In genomic region chr11:74043450-74043849, GRCh38 we compare ENCODE assay signal across 29 cellular contexts. TPM values are rescaled to one million over a fixed set of nuclear protein-coding genes. Genes with fewer than 3 reads are reported as not detected.
"Had no signal": no experiment of that assay in that cellular context is flagged by ENCODE, and none has a peak within 500 bp of the region (broad histone marks: within the 10 kb centered on the region; RNA-seq: fewer than 3 reads in every experiment).

No MANE protein-coding gene starts in this region.

- H3K4me3 ChIP-seq: hepatocyte, left ventricle myocardium inferior, lung, mucosa of descending colon, pancreas, prostate gland, skin epidermis, stomach, suprapubic skin, thoracic aorta, tibial artery, uterus had no signal

- H3K4me3 Mint-ChIP-seq: naive thymus-derived CD4-positive, alpha-beta T cell; natural killer cell treated with Interleukin-12 subunit alpha and Interleukin-12 subunit beta and Interleukin-15 and Interleukin-18, amount 100 ng/mL, for 72 hours; stimulated activated naive B cell treated with anti-CD40 and anti-IgM and Interleukin-4, amounts not matched to agents 10 μg/mL and 1 μg/mL and 100 μg/mL, for 72 hours had no signal

- H3K9me3 Mint-ChIP-seq: naive thymus-derived CD4-positive, alpha-beta T cell; natural killer cell treated with Interleukin-12 subunit alpha and Interleukin-12 subunit beta and Interleukin-15 and Interleukin-18, amount 100 ng/mL, for 72 hours; stimulated activated naive B cell treated with anti-CD40 and anti-IgM and Interleukin-4, amounts not matched to agents 10 μg/mL and 1 μg/mL and 100 μg/mL, for 72 hours had no signal

- H3K27me3 ChIP-seq: hepatocyte, pancreas, stomach, suprapubic skin, tibial artery, uterus had no signal

- H3K4me1 ChIP-seq: left ventricle myocardium inferior, pancreas, prostate gland, stomach, suprapubic skin, tibial artery, uterus had no signal

- DNase-seq: islet precursor cell; left ventricle myocardium inferior; mesendoderm; midbrain; mucosa of descending colon; naive thymus-derived CD4-positive, alpha-beta T cell; nucleus accumbens; pancreas; posterior cingulate gyrus; retina; right cardiac atrium; stimulated activated CD4-positive, alpha-beta T cell treated with anti-CD3 and anti-CD28 coated beads, Interleukin-12 subunit alpha, Interleukin-12 subunit beta, amount 100 ng/mL, for 4 hours; stimulated activated CD4-positive, alpha-beta T cell treated with anti-CD3 and anti-CD28 coated beads, Interleukin-15, amount 100 ng/mL, for 24 hours; stimulated activated CD4-positive, alpha-beta T cell treated with anti-CD3 and anti-CD28 coated beads, Interleukin-2, amount 100 ng/mL, for 24 hours; stimulated activated CD4-positive, alpha-beta T cell treated with anti-CD3 and anti-CD28 coated beads, Interleukin-4, amount 100 ng/mL, for 1 hour; stimulated activated naive B cell treated with anti-CD40 and anti-IgM and Interleukin-4, amounts not matched to agents 10 μg/mL and 1 μg/mL and 100 μg/mL, for 72 hours; stimulated activated naive CD8-positive, alpha-beta T cell treated with anti-CD3 and anti-CD28 coated beads, Interleukin-15, Interleukin-2, amounts not matched to agents 100 U/mL and 50 U/mL, for 24 hours; stomach; tibial artery; trophoblast cell; uterus had no signal

- H3K27me3 Mint-ChIP-seq: naive thymus-derived CD4-positive, alpha-beta T cell; natural killer cell treated with Interleukin-12 subunit alpha and Interleukin-12 subunit beta and Interleukin-15 and Interleukin-18, amount 100 ng/mL, for 72 hours; stimulated activated naive B cell treated with anti-CD40 and anti-IgM and Interleukin-4, amounts not matched to agents 10 μg/mL and 1 μg/mL and 100 μg/mL, for 72 hours had no signal

- H3K27ac Mint-ChIP-seq: natural killer cell treated with Interleukin-12 subunit alpha and Interleukin-12 subunit beta and Interleukin-15 and Interleukin-18, amount 100 ng/mL, for 72 hours; stimulated activated naive B cell treated with anti-CD40 and anti-IgM and Interleukin-4, amounts not matched to agents 10 μg/mL and 1 μg/mL and 100 μg/mL, for 72 hours had no signal

- H3K27ac ChIP-seq: hepatocyte, left ventricle myocardium inferior, pancreas, prostate gland, skin epidermis, stomach, suprapubic skin, thoracic aorta, tibial artery, uterus had no signal

- H3K36me3 ChIP-seq: uterus had no signal

- H3K9me3 ChIP-seq: left ventricle myocardium inferior, mucosa of descending colon, pancreas, prostate gland, stomach, suprapubic skin, thoracic aorta, tibial artery, uterus had no signal

- H3K4me1 Mint-ChIP-seq: stimulated activated naive B cell treated with anti-CD40 and anti-IgM and Interleukin-4, amounts not matched to agents 10 μg/mL and 1 μg/mL and 100 μg/mL, for 72 hours had no signal

- ATAC-seq: mucosa of descending colon; naive thymus-derived CD4-positive, alpha-beta T cell; natural killer cell treated with Interleukin-12 subunit alpha and Interleukin-12 subunit beta and Interleukin-15 and Interleukin-18, amount 100 ng/mL, for 72 hours; pancreas; right cardiac atrium; sciatic nerve; stimulated activated naive B cell treated with anti-CD40 and anti-IgM and Interleukin-4, amounts not matched to agents 10 μg/mL and 1 μg/mL and 100 μg/mL, for 72 hours; stimulated activated naive CD8-positive, alpha-beta T cell treated with anti-CD3 and anti-CD28 coated beads, Interleukin-15, Interleukin-2, amounts not matched to agents 100 U/mL and 50 U/mL, for 24 hours had no signal

RNA-seq across cellular contexts. Expression of gene UCP3, which starts 34.6 kb away (rescaled TPM):
- polyA plus RNA-seq: hepatocyte had no signal
